8 cellular contexts compared by ENCODE assay signal in the genomic region with DNA sequence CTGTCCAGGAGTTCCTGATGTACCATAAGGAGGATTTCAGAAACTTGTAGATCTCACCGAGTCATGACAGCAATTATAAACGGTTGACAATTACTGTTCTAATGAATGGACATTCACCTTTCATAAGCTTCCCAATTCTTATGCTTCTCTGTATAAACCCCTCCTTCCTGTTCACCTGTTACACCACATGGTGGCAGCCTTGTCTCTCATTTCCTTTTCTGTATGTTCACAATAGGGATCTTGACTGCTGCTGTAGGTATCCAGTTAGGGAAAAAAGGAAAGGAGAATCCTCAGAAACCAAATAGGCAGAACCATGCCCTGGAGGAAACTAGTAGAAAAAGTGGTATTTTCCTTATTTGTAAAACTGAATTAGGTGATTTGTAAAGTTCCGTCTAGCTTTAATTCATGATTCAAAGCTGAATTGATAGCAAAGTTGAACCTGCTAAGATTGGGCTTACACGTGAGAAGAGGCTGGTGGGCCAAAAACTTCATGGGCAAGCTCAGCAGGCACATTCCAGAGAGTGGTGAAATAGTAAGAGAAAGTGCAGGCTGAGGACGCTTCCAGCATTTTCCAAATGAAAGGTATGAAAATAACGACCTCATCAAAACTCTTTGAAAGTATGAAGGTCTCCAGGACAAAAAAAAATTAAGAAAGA. TPM values are rescaled to one million over a fixed set of nuclear protein-coding genes. Genes with fewer than 3 reads are reported as not detected.
DNase-seq lines count a peak whose midpoint lies in the region; ATAC-seq and TF ChIP-seq lines count a peak whose summit lies in the region.

No MANE protein-coding gene starts in this region.

- in situ Hi-C loops in transverse colon (cut with MboI; ENCODE audit: low pct_ligation_motif_present in 1 of 4, low pct_unique_long_range_greater_than_20kb in 1 of 4, low sequenced_read_pairs in 3 of 4): loop anchor here in 3 of 4 donors (5.0 to 25.0 kb wide), 5 partner anchors 141 to 737 kb away; no protein-coding TSS in a partner anchor

- H3K4me2 ChIP-seq in OCI-LY7 (ENCODE audit: low read length): no peak overlapping the region
- no peak overlapping the region for H3K4me2 ChIP-seq in neural progenitor cell

- H3K9me3 Mint-ChIP-seq in activated T-cell treated with anti-CD3 and anti-CD28 coated beads, Interleukin-2, amount 50 U/mL, for 24 hours: no peaks in the 10 kb centered on the region
- H3K9me3 Mint-ChIP-seq in neural progenitor cell: no peaks in the 10 kb centered on the region

- no peaks in the 10 kb centered on the region for H3K4me1 ChIP-seq in OCI-LY7 (ENCODE audit: insufficient read depth, low read length, poor library complexity, severe bottlenecking)
- H3K4me1 ChIP-seq in neural progenitor cell: peaks cover 4% of the 10 kb centered on the region
- peaks cover 0 to 4% (median 0%) of the 10 kb centered on the region in 4 donors for H3K4me1 ChIP-seq in transverse colon

- peak; percentile 90 for ATAC-seq in GM21515 (IDR thresholded peaks at IDR 0.05; ENCODE audit: unreplicated experiment)

- TF ChIP-seq POLR2A in transverse colon (IDR thresholded peaks at IDR 0.05): no peak

- H2AFZ ChIP-seq in OCI-LY7 (ENCODE audit: low read length) (no peak overlapping the region), neural progenitor cell (replicated peaks) (peak overlapping the region; percentile 89)

- no peak for TF ChIP-seq EP300 in transverse colon (IDR thresholded peaks at IDR 0.05; ENCODE audit: low read depth)

- no peak overlapping the region for H3K4me3 Mint-ChIP-seq in activated T-cell treated with anti-CD3 and anti-CD28 coated beads, Interleukin-2, amount 50 U/mL, for 24 hours
- H3K4me3 Mint-ChIP-seq in neural progenitor cell: no peak overlapping the region

- H3K9me2 ChIP-seq in OCI-LY7 (ENCODE audit: insufficient read depth, low read length): no peaks in the 10 kb centered on the region

- no peaks in the 10 kb centered on the region for H3K36me3 Mint-ChIP-seq in activated T-cell treated with anti-CD3 and anti-CD28 coated beads, Interleukin-2, amount 50 U/mL, for 24 hours (ENCODE audit: low read depth)
- no peaks in the 10 kb centered on the region for H3K36me3 Mint-ChIP-seq in neural progenitor cell

- DNase-seq in DMS53 treated with DMSO at 0.1 percent for 48 hours (lab: John Stamatoyannopoulos, UW; ENCODE audit: unreplicated experiment) (peak; percentile 40), HuH-7.5 (ENCODE audit: low spot score) (peak; percentile 45), OCI-LY7 (ENCODE audit: low spot score) (peak; percentile 69), fibroblast of peridontal ligament (ENCODE audit: extremely low read depth) (peak; percentile 91), neural progenitor cell (ENCODE audit: low spot score) (peak; percentile 84), transverse colon (peak; percentile 67)
- peak; percentile 43 for DNase-seq in activated T-cell treated with anti-CD3 and anti-CD28 coated beads, Interleukin-2, amount 50 U/mL, for 24 hours

- TF ChIP-seq CTCF in OCI-LY7 (conservative IDR thresholded peaks at IDR 0.05; ENCODE audit: low read length): peak; percentile 98
- TF ChIP-seq CTCF in neural progenitor cell (IDR thresholded peaks at IDR 0.05): peak; percentile 94
- peak; percentile 81 to 87 (median 81) for TF ChIP-seq CTCF in transverse colon (IDR thresholded peaks at IDR 0.05)

- H3K4me1 Mint-ChIP-seq in activated T-cell treated with anti-CD3 and anti-CD28 coated beads, Interleukin-2, amount 50 U/mL, for 24 hours (ENCODE audit: low read depth): no peaks in the 10 kb centered on the region
- peaks cover 4% of the 10 kb centered on the region for H3K4me1 Mint-ChIP-seq in neural progenitor cell

- POLR2A ChIA-PET in OCI-LY7 (lab: Charles Lee): interaction anchor here (0.6 to 2.5 kb wide), 9 partner anchors 17 to 173 kb away, joined by 3 to 9 read pairs (median 5); no protein-coding TSS in a partner anchor

- no peak overlapping the region for H3K9ac ChIP-seq in neural progenitor cell

- 37 to 44% methylated on average over 6 of the region's 6 CpGs for WGBS in transverse colon (ENCODE audit: low coverage in 1 of 2), 2 donors

- H3K27ac ChIP-seq in OCI-LY7 (ENCODE audit: low read depth, low read length, poor library complexity, severe bottlenecking): no peak overlapping the region
- H3K27ac ChIP-seq in neural progenitor cell: no peak overlapping the region
- H3K27ac ChIP-seq in transverse colon: no peak overlapping the region

- no peak overlapping the region for H3K27ac Mint-ChIP-seq in activated T-cell treated with anti-CD3 and anti-CD28 coated beads, Interleukin-2, amount 50 U/mL, for 24 hours
- no peak overlapping the region for H3K27ac Mint-ChIP-seq in neural progenitor cell

- no peaks in the 10 kb centered on the region for H3K27me3 ChIP-seq in neural progenitor cell
- peaks cover 9% of the 10 kb centered on the region for H3K27me3 ChIP-seq in transverse colon

- no peaks in the 10 kb centered on the region for H3F3A ChIP-seq in neural progenitor cell (ENCODE audit: low read depth)

- no TSS peak for BruUV-seq in OCI-LY7 (replicated peaks; lab: Mats Ljungman, UMichigan)

- H3K4me3 ChIP-seq in OCI-LY7 (ENCODE audit: low read depth, low read length, poor library complexity, severe bottlenecking) (no peak overlapping the region), neural progenitor cell (no peak overlapping the region), transverse colon (no peak overlapping the region)

- intact Hi-C loops in OCI-LY7 (cut with micrococcal nuclease; ENCODE audit: unreplicated experiment): loop anchor here (1.0 to 2.0 kb wide), 3 partner anchors 49 to 173 kb away; no protein-coding TSS in a partner anchor
- intact Hi-C loops in transverse colon (cut with DNase I; ENCODE audit: low total_unique reads): loop anchor here (5.0 to 10.0 kb wide), 2 partner anchors 141 to 173 kb away; no protein-coding TSS in a partner anchor

- H3K27me3 Mint-ChIP-seq in activated T-cell treated with anti-CD3 and anti-CD28 coated beads, Interleukin-2, amount 50 U/mL, for 24 hours: peaks cover 35% of the 10 kb centered on the region
- peaks cover 2% of the 10 kb centered on the region for H3K27me3 Mint-ChIP-seq in neural progenitor cell (ENCODE audit: insufficient read depth, low read depth)

- H3K9me3 ChIP-seq in OCI-LY7 (ENCODE audit: low read length) (no peaks in the 10 kb centered on the region), neural progenitor cell (ENCODE audit: low read depth) (no peaks in the 10 kb centered on the region), transverse colon (no peaks in the 10 kb centered on the region)

- H3K79me2 ChIP-seq in OCI-LY7 (ENCODE audit: insufficient read depth, low read depth, low read length): no peaks in the 10 kb centered on the region
- H3K79me2 ChIP-seq in neural progenitor cell (ENCODE audit: low read depth): no peaks in the 10 kb centered on the region

- CTCF ChIA-PET in OCI-LY7 (lab: Charles Lee; ENCODE audit: unreplicated experiment): interaction anchor here (0.7 to 3.1 kb wide), 11 partner anchors 8 to 209 kb away, joined by 3 to 29 read pairs (median 4); no protein-coding TSS in a partner anchor

- H4K20me1 ChIP-seq in OCI-LY7 (ENCODE audit: insufficient read depth, low read length): no peaks in the 10 kb centered on the region
- no peaks in the 10 kb centered on the region for H4K20me1 ChIP-seq in neural progenitor cell (ENCODE audit: low read depth)

- H3K36me3 ChIP-seq in OCI-LY7 (ENCODE audit: insufficient read depth, low read length): no peaks in the 10 kb centered on the region
- no peaks in the 10 kb centered on the region for H3K36me3 ChIP-seq in neural progenitor cell
- no peaks in the 10 kb centered on the region for H3K36me3 ChIP-seq in transverse colon

RNA-seq across cellular contexts. Expression of a gene that starts 29.0 kb away (rescaled TPM):
- total RNA-seq in OCI-LY7 (2014; rRNA removed; shearing (Covaris generic)): 25.9 and 27.8 TPM in 2 replicates
- total RNA-seq in OCI-LY7 (2022): 47.7 and 50.0 TPM in 2 replicates
- total RNA-seq in neural progenitor cell (ENCODE audit: low replicate concordance): 85.8 and 125 TPM in 2 replicates
- total RNA-seq in transverse colon: 1 to 10 TPM in 3 of 4 donors, not detected in 1; 4.8 to 10.0 (median 4.9) TPM

RNA-seq across cellular contexts. Expression of a gene that starts 35.2 kb away (rescaled TPM):
- not detected in 2 replicates for total RNA-seq in OCI-LY7 (2014; rRNA removed; shearing (Covaris generic))
- total RNA-seq in OCI-LY7 (2022) (not detected in 2 replicates), neural progenitor cell (ENCODE audit: low replicate concordance) (0.04 and 0.22 TPM in 2 replicates), transverse colon (10 to 100 TPM in 2 of 4 donors, 1 to 10 TPM in 2; 6.0 to 13.0 (median 8.9) TPM)

Comparison
In these comparisons a context has a peak if more than half of its experiments do, and no peak if none do; other contexts are left out.
1. DNase-seq: peak in every context shown above with its lines; median percentile 91 in fibroblast of peridontal ligament; 84 in neural progenitor cell; 69 in OCI-LY7; 67 in transverse colon; 45 in HuH-7.5; 43 in activated T-cell treated with anti-CD3 and anti-CD28 coated beads, Interleukin-2, amount 50 U/mL, for 24 hours; 40 in DMS53 treated with DMSO at 0.1 percent for 48 hours.